8 cellular contexts compared by ENCODE assay signal in the genomic region with DNA sequence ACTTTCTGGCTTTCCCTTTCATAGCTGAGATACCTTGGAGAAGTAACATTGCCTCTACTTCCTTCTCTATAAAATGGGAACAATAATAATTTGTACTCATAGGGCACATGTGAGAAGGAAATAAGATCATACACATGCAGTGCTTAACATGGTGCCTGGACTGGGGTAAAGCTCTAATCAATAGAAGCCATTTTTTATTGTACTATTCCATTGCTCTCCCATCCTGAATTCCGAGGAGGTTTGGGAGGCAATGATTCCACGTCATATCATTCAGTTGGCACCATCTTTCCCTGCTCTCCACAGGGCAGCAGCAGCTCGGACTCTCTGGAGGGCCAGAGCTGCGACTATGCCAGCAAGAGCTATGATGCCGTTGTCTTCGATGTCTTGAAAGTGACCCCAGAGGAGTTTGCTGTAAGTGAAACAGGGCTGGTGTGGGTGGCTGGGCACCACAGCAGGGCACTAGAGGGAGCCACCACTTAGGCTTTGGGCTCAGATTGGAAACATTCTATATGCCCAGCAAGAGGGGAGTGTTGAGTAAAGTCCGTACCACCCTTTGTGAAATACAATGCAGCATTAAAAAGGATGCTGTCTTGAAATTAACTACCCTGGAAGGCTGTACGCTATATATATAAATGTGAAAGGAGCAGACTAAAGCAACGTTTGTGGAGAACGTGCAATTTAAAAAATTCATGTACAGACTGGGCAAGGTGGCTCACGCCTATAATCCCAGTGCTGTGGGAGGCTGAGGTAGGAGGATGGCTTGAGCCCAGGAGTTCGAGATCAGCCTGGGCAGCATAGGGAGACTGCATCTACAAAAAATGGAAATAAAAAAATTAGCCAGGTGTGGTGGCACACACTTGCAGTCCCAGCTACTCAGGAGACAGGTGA. TPM values are rescaled to one million over a fixed set of nuclear protein-coding genes. Genes with fewer than 3 reads are reported as not detected.
DNase-seq lines count a peak whose midpoint lies in the region; ATAC-seq and TF ChIP-seq lines count a peak whose summit lies in the region.

No MANE protein-coding gene starts in this region.

- H3K27ac ChIP-seq in OCI-LY3 (ENCODE audit: low read length) (no peak overlapping the region), parathyroid adenoma (no peak overlapping the region)

- TF ChIP-seq CTCF in OCI-LY3 (IDR thresholded peaks at IDR 0.05; ENCODE audit: low read depth, low read length) (peak; percentile 91), parathyroid adenoma (IDR thresholded peaks at IDR 0.05) (peak; percentile 40)

- H3K4me2 ChIP-seq in OCI-LY3 (ENCODE audit: low read length) = peak overlapping the region; percentile 20; the same call in 1 of the 2 replicates
- H3K4me2 ChIP-seq in parathyroid adenoma (ENCODE audit: low read length) = no peak overlapping the region

- H3K36me3 ChIP-seq in H7 (replicated peaks; ENCODE audit: control insufficient read depth, insufficient read depth, low read length) = no peaks in the 10 kb centered on the region
- no peaks in the 10 kb centered on the region for H3K36me3 ChIP-seq in OCI-LY3 (replicated peaks; ENCODE audit: low read depth, low read length)
- no peaks in the 10 kb centered on the region for H3K36me3 ChIP-seq in parathyroid adenoma (ENCODE audit: control insufficient read depth, insufficient read depth, low read length)

- ATAC-seq in GM19463 (IDR thresholded peaks at IDR 0.05; ENCODE audit: unreplicated experiment) = no peak
- no peak for ATAC-seq in HG03045 (IDR thresholded peaks at IDR 0.05; ENCODE audit: unreplicated experiment)

- H3K4me1 ChIP-seq in OCI-LY3 (ENCODE audit: low read length) = no peaks in the 10 kb centered on the region
- H3K4me1 ChIP-seq in parathyroid adenoma = no peaks in the 10 kb centered on the region

- peak; percentile 77 for DNase-seq in Ammon's horn (ENCODE audit: low spot score)
- DNase-seq in H7 = peak; percentile 56
- peak; percentile 48 to 64 for DNase-seq in activated T-cell treated with anti-CD3 and anti-CD28 coated beads, Interleukin-2, amount 50 U/mL, for 48 hours
- DNase-seq in foreskin melanocyte = peak; percentile 37

- H3K9ac ChIP-seq in OCI-LY3 (ENCODE audit: low read length) = no peak overlapping the region
- H3K9ac ChIP-seq in parathyroid adenoma = no peak overlapping the region

- H2AFZ ChIP-seq in OCI-LY3 (ENCODE audit: low read depth, low read length) = no peak overlapping the region; the same call in 1 of the 2 replicates
- H2AFZ ChIP-seq in parathyroid adenoma = no peak overlapping the region

- H4K20me1 ChIP-seq in OCI-LY3 (ENCODE audit: insufficient read depth, low read length) = no peaks in the 10 kb centered on the region

- no peaks in the 10 kb centered on the region for H3K27me3 ChIP-seq in H7 (ENCODE audit: control insufficient read depth, insufficient read depth, low read length)
- H3K27me3 ChIP-seq in OCI-LY3 (ENCODE audit: low read depth, low read length) = no peaks in the 10 kb centered on the region
- no peaks in the 10 kb centered on the region for H3K27me3 ChIP-seq in parathyroid adenoma (ENCODE audit: control insufficient read depth, insufficient read depth, low read length)

- no peak overlapping the region for H3K4me3 ChIP-seq in H7 (ENCODE audit: insufficient read depth, low read depth, low read length)
- no peak overlapping the region for H3K4me3 ChIP-seq in OCI-LY3 (ENCODE audit: low read length)
- no peak overlapping the region for H3K4me3 ChIP-seq in parathyroid adenoma (ENCODE audit: low read depth, low read length)

- no peaks in the 10 kb centered on the region for H3K79me2 ChIP-seq in OCI-LY3 (ENCODE audit: low read length)
- H3K79me2 ChIP-seq in parathyroid adenoma = no peaks in the 10 kb centered on the region

- H3K9me3 ChIP-seq in OCI-LY3 (ENCODE audit: insufficient read depth, low read length) = no peaks in the 10 kb centered on the region
- no peaks in the 10 kb centered on the region for H3K9me3 ChIP-seq in parathyroid adenoma (ENCODE audit: control insufficient read depth, low read length)

RNA-seq across cellular contexts. Expression of a gene that starts 51.2 kb away (rescaled TPM):
- 6.4 and 8.8 TPM in 2 replicates for total RNA-seq in H7 (2014; rRNA removed; shearing (Covaris generic))
